24 cellular contexts compared by ENCODE assay signal in genomic region chr16:856101-856500, GRCh38. TPM values are rescaled to one million over a fixed set of nuclear protein-coding genes. Genes with fewer than 3 reads are reported as not detected.
"Had no signal": no experiment of that assay in that cellular context is flagged by ENCODE, and none has a peak within 500 bp of the region (broad histone marks: within the 10 kb centered on the region; RNA-seq: fewer than 3 reads in every experiment).

No MANE protein-coding gene starts in this region.

- H3K4me2 ChIP-seq: KMS-11, SK-N-SH had no signal

- H3K27ac ChIP-seq: KMS-11 had no signal

- H3K9ac ChIP-seq: KMS-11, SK-N-SH had no signal

- H3K9me3 ChIP-seq: SK-N-SH had no signal

- DNase-seq: Kasumi-1, MM.1S, NCI-H1092 treated with DMSO at 0.1 percent for 48 hours, NCI-H1436, NCI-H187, NCI-H2029, NCI-H2081 treated with DMSO at 0.1 percent for 48 hours, NCI-H2171, NCI-H226, NCI-H446, NCI-H510A, NCI-H524 treated with DMSO at 0.1 percent for 48 hours, NCI-H69, NCI-H774, RPMI8226, SHP77, SK-N-SH had no signal

- ATAC-seq: HepG2, K562 had no signal

- H3K4me3 ChIP-seq: K562 had no signal

RNA-seq across cellular contexts. Expression of gene GNG13, which starts 55.6 kb away (rescaled TPM):
- total RNA-seq: HepG2, HT1080, K562, M059J, SK-MEL-5 had no signal
- polyA plus RNA-seq: HepG2, IgD-negative memory B cell, K562, SK-N-SH had no signal
